Comparison of ENCODE assay signal across 21 cellular contexts in genomic region chr9:37353791-37354190, GRCh38.
"Had no signal": no experiment of that assay in that cellular context is flagged by ENCODE, and none has a peak within 500 bp of the region (broad histone marks: within the 10 kb centered on the region; RNA-seq: fewer than 3 reads in every experiment).

No MANE protein-coding gene starts in this region.

- H3K27ac Mint-ChIP-seq: stimulated activated effector memory CD8-positive, alpha-beta T cell treated with anti-CD3 and anti-CD28 coated beads, Interleukin-12 subunit alpha, Interleukin-12 subunit beta, amount 100 ng/mL, for 72 hours had no signal

- H3K9me3 ChIP-seq: neutrophil, psoas muscle, right lobe of liver, testis, tibial nerve, upper lobe of right lung had no signal

- H3K27me3 ChIP-seq: neutrophil, right lobe of liver, testis, tibial nerve, upper lobe of right lung had no signal

- H3K27ac ChIP-seq: neutrophil, psoas muscle, right lobe of liver, testis, tibial nerve, upper lobe of right lung had no signal

- DNase-seq: effector memory CD4-positive, alpha-beta T cell; foreskin melanocyte; head of caudate nucleus; hippocampal formation; left colon; left ventricle myocardium superior; mesendoderm; naive thymus-derived CD8-positive, alpha-beta T cell; psoas muscle; retina; right lobe of liver; stimulated activated CD4-positive, alpha-beta T cell treated with anti-CD3 and anti-CD28 coated beads, Interleukin-4, amount 100 ng/mL, for 1 hour; stimulated activated CD8-positive, alpha-beta memory T cell treated with anti-CD3 and anti-CD28 coated beads, Interleukin-4, amount 100 ng/mL, for 48 hours; stimulated activated naive CD8-positive, alpha-beta T cell treated with anti-CD3 and anti-CD28 coated beads, Interleukin-15, amount 100 ng/mL, for 72 hours; testis; upper lobe of right lung had no signal

- ATAC-seq: esophagus mucosa; left colon; left ventricle myocardium superior; naive thymus-derived CD8-positive, alpha-beta T cell; psoas muscle; right lobe of liver; stimulated activated effector memory CD8-positive, alpha-beta T cell treated with anti-CD3 and anti-CD28 coated beads, Interleukin-12 subunit alpha, Interleukin-12 subunit beta, amount 100 ng/mL, for 72 hours; stimulated activated naive CD8-positive, alpha-beta T cell treated with anti-CD3 and anti-CD28 coated beads, Interleukin-15, amount 100 ng/mL, for 72 hours; upper lobe of right lung had no signal

- H3K27me3 Mint-ChIP-seq: naive thymus-derived CD8-positive, alpha-beta T cell; stimulated activated naive CD8-positive, alpha-beta T cell treated with anti-CD3 and anti-CD28 coated beads, Interleukin-15, amount 100 ng/mL, for 72 hours had no signal

- H3K4me3 ChIP-seq: lung, psoas muscle, right lobe of liver, testis, tibial nerve, upper lobe of right lung had no signal

- H3K4me3 Mint-ChIP-seq: naive thymus-derived CD8-positive, alpha-beta T cell; stimulated activated effector memory CD8-positive, alpha-beta T cell treated with anti-CD3 and anti-CD28 coated beads, Interleukin-12 subunit alpha, Interleukin-12 subunit beta, amount 100 ng/mL, for 72 hours; stimulated activated naive CD8-positive, alpha-beta T cell treated with anti-CD3 and anti-CD28 coated beads, Interleukin-15, amount 100 ng/mL, for 72 hours had no signal

- H3K4me1 ChIP-seq: psoas muscle, testis, tibial nerve, upper lobe of right lung had no signal

- H3K4me1 Mint-ChIP-seq: stimulated activated naive CD8-positive, alpha-beta T cell treated with anti-CD3 and anti-CD28 coated beads, Interleukin-15, amount 100 ng/mL, for 72 hours had no signal

- H3K9me3 Mint-ChIP-seq: naive thymus-derived CD8-positive, alpha-beta T cell; stimulated activated effector memory CD8-positive, alpha-beta T cell treated with anti-CD3 and anti-CD28 coated beads, Interleukin-12 subunit alpha, Interleukin-12 subunit beta, amount 100 ng/mL, for 72 hours; stimulated activated naive CD8-positive, alpha-beta T cell treated with anti-CD3 and anti-CD28 coated beads, Interleukin-15, amount 100 ng/mL, for 72 hours had no signal
